In genomic region chr11:77473001-77473800, GRCh38 we compare ENCODE assay signal across 8 cellular contexts. TPM values are rescaled to one million over a fixed set of nuclear protein-coding genes. Genes with fewer than 3 reads are reported as not detected.
DNase-seq lines count a peak whose midpoint lies in the region; ATAC-seq and TF ChIP-seq lines count a peak whose summit lies in the region.

No MANE protein-coding gene starts in this region.

- H3K36me3 Mint-ChIP-seq in stimulated activated naive B cell treated with anti-CD40 and anti-IgM and Interleukin-4, amounts not matched to agents 10 μg/mL and 1 μg/mL and 100 μg/mL, for 72 hours = no peaks in the 10 kb centered on the region

- H3K4me1 ChIP-seq in muscle layer of duodenum (ENCODE audit: control insufficient read depth in 1 of 2, insufficient read depth in 2 of 2, low read length in 2 of 2) = no peaks in the 10 kb centered on the region

- no peaks in the 10 kb centered on the region for H3K27me3 ChIP-seq in muscle layer of duodenum (ENCODE audit: low read depth, low read length)

- no peaks in the 10 kb centered on the region for H3K9me3 Mint-ChIP-seq in stimulated activated naive B cell treated with anti-CD40 and anti-IgM and Interleukin-4, amounts not matched to agents 10 μg/mL and 1 μg/mL and 100 μg/mL, for 72 hours

- H3K4me3 Mint-ChIP-seq in stimulated activated naive B cell treated with anti-CD40 and anti-IgM and Interleukin-4, amounts not matched to agents 10 μg/mL and 1 μg/mL and 100 μg/mL, for 72 hours = peak overlapping the region; percentile 86 to 88

- no peaks in the 10 kb centered on the region for H3K9me3 ChIP-seq in muscle layer of duodenum (ENCODE audit: control insufficient read depth in 1 of 2, low read length in 2 of 2)

- no peak for TF ChIP-seq CTCF in epithelial cell of proximal tubule (conservative IDR thresholded peaks at IDR 0.05; ENCODE audit: low read depth, low read length)

- DNase-seq in DMS153 treated with DMSO at 0.1 percent for 48 hours (lab: John Stamatoyannopoulos, UW; ENCODE audit: unreplicated experiment) = peak; percentile 17
- peak; percentile 7 for DNase-seq in NCI-H146 treated with DMSO at 0.1 percent for 48 hours (lab: John Stamatoyannopoulos, UW; ENCODE audit: unreplicated experiment)
- peak; percentile 43 for DNase-seq in activated T-cell treated with anti-CD3 and anti-CD28 coated beads for 4 hours
- DNase-seq in epithelial cell of proximal tubule (ENCODE audit: low read depth) = no peak
- peak; percentile 38 for DNase-seq in stimulated activated naive B cell treated with anti-CD40 and anti-IgM and Interleukin-4, amounts not matched to agents 10 μg/mL and 1 μg/mL and 100 μg/mL, for 72 hours

- peaks cover 0 to 8% of the 10 kb centered on the region in 2 donors for H3K27me3 Mint-ChIP-seq in stimulated activated naive B cell treated with anti-CD40 and anti-IgM and Interleukin-4, amounts not matched to agents 10 μg/mL and 1 μg/mL and 100 μg/mL, for 72 hours

- no peaks in the 10 kb centered on the region for H3K36me3 ChIP-seq in muscle layer of duodenum (ENCODE audit: control insufficient read depth in 1 of 2, insufficient read depth in 2 of 2, low read length in 2 of 2)

- H3K27ac ChIP-seq in muscle layer of duodenum (ENCODE audit: low read length) = peak overlapping the region; percentile 64

- peak; percentile 50 for ATAC-seq in GM21717 (IDR thresholded peaks at IDR 0.05; ENCODE audit: unreplicated experiment)
- peak; percentile 74 to 76 for ATAC-seq in stimulated activated naive B cell treated with anti-CD40 and anti-IgM and Interleukin-4, amounts not matched to agents 10 μg/mL and 1 μg/mL and 100 μg/mL, for 72 hours (replicated peaks)
- ATAC-seq in GM18519 (IDR thresholded peaks at IDR 0.05; ENCODE audit: low FRiP score, unreplicated experiment) = no peak

- peaks cover 6 to 17% of the 10 kb centered on the region in 2 donors for H3K4me1 Mint-ChIP-seq in stimulated activated naive B cell treated with anti-CD40 and anti-IgM and Interleukin-4, amounts not matched to agents 10 μg/mL and 1 μg/mL and 100 μg/mL, for 72 hours

- peak overlapping the region; percentile 88 for H3K27ac Mint-ChIP-seq in stimulated activated naive B cell treated with anti-CD40 and anti-IgM and Interleukin-4, amounts not matched to agents 10 μg/mL and 1 μg/mL and 100 μg/mL, for 72 hours

- H3K4me3 ChIP-seq in epithelial cell of proximal tubule (ENCODE audit: low read depth, low read length) = peak overlapping the region; percentile 73
- H3K4me3 ChIP-seq in muscle layer of duodenum (ENCODE audit: low read depth in 1 of 2, low read length in 2 of 2) = peak overlapping the region; percentile 43 to 79

RNA-seq across cellular contexts. Expression of gene PAK1, which starts 0.7 kb away (rescaled TPM):
- 26.0 and 38.8 TPM in 2 replicates for total RNA-seq in epithelial cell of proximal tubule
